In genomic region chr15:50355612-50355905, GRCh38 we compare ENCODE assay signal across 8 cellular contexts. TPM values are rescaled to one million over a fixed set of nuclear protein-coding genes. Genes with fewer than 3 reads are reported as not detected.
DNase-seq lines count a peak whose midpoint lies in the region; TF ChIP-seq lines count a peak whose summit lies in the region.

No MANE protein-coding gene starts in this region.

- peaks cover 13% of the 10 kb centered on the region for H3K4me1 ChIP-seq in HUES48 (ENCODE audit: control insufficient read depth, insufficient read depth, low read length)
- peaks cover 51% of the 10 kb centered on the region for H3K4me1 ChIP-seq in mononuclear cell (ENCODE audit: insufficient read depth, low read length)

- no peak for TF ChIP-seq CTCF in AG10803 (conservative IDR thresholded peaks at IDR 0.05; ENCODE audit: low read length)

- no peak for DNase-seq in AG10803 (ENCODE audit: low read depth)
- DNase-seq in caudate nucleus (lab: John Stamatoyannopoulos, UW), result no peak
- DNase-seq in A172 (ENCODE audit: low spot score), result no peak
- DNase-seq in hippocampal formation (lab: John Stamatoyannopoulos, UW), result no peak
- no peak for DNase-seq in CD1c-positive myeloid dendritic cell (ENCODE audit: extremely low spot score)
- no peak for DNase-seq in middle frontal gyrus (ENCODE audit: extremely low spot score, low spot score)

- H3K36me3 ChIP-seq in HUES48 (ENCODE audit: control insufficient read depth, insufficient read depth, low read length), result peaks cover 44% of the 10 kb centered on the region

- H3K27ac ChIP-seq in HUES48 (ENCODE audit: low read depth, low read length), result peak overlapping the region; percentile 99
- H3K27ac ChIP-seq in caudate nucleus (ENCODE audit: low read depth, low read length), result peak overlapping the region; percentile 98

- peak overlapping the region; percentile 99 for H3K9ac ChIP-seq in HUES48 (ENCODE audit: low read depth, low read length)

- no peaks in the 10 kb centered on the region for H3K9me3 ChIP-seq in HUES48 (ENCODE audit: control insufficient read depth, insufficient read depth, low read length)
- H3K9me3 ChIP-seq in mononuclear cell (ENCODE audit: low read depth, low read length), result no peaks in the 10 kb centered on the region

- H3K4me3 ChIP-seq in AG10803 (ENCODE audit: low read length) (peak overlapping the region; percentile 92), HUES48 (ENCODE audit: low read depth, low read length) (peak overlapping the region; percentile 94), mononuclear cell (ENCODE audit: low read length) (peak overlapping the region; percentile 93)

- no peaks in the 10 kb centered on the region for H3K27me3 ChIP-seq in HUES48 (ENCODE audit: control insufficient read depth, insufficient read depth, low read length)
- no peaks in the 10 kb centered on the region for H3K27me3 ChIP-seq in mononuclear cell (ENCODE audit: insufficient read depth, low read length)

RNA-seq across cellular contexts. Expression of gene GABPB1, which starts 0.6 kb away (rescaled TPM):
- total RNA-seq in mononuclear cell, result 82.1 TPM
- 54.0 and 60.7 TPM in 2 replicates for total RNA-seq in A172 (2014; rRNA removed; shearing (Covaris generic))
